1 cellular context compared by ENCODE assay signal in genomic region chr14:20774258-20774657, GRCh38.
TF ChIP-seq lines count a peak whose summit lies in the region.

No MANE protein-coding gene starts in this region.

TF ChIP-seq in H1, 55 proteins besides CTCF, POLR2A, EP300 and RAD21:
- TF ChIP-seq CBX8 (IDR thresholded peaks at IDR 0.05; ENCODE audit: borderline replicate concordance, low read depth, low read length) (no peak), CEBPB (IDR thresholded peaks at IDR 0.05; ENCODE audit: low read depth, low read length) (no peak)
